In genomic region chr11:11422291-11423128, GRCh38 we compare ENCODE assay signal across 16 cellular contexts.
DNase-seq lines count a peak whose midpoint lies in the region; ATAC-seq and TF ChIP-seq lines count a peak whose summit lies in the region.
"Had no signal": no experiment of that assay in that cellular context is flagged by ENCODE, and none has a peak within 500 bp of the region (broad histone marks: within the 10 kb centered on the region; RNA-seq: fewer than 3 reads in every experiment).

No MANE protein-coding gene starts in this region.

- no peak overlapping the region for H2AFZ ChIP-seq in mesenchymal stem cell (ENCODE audit: low read depth, low read length)
- H2AFZ ChIP-seq: PC-9 had no signal

- no peaks in the 10 kb centered on the region for H3K79me1 ChIP-seq in mesenchymal stem cell (replicated peaks; ENCODE audit: low read length, poor library complexity, severe bottlenecking)

- no peak for TF ChIP-seq CTCF in LNCaP clone FGC (IDR thresholded peaks at IDR 0.05; ENCODE audit: control insufficient read depth, extremely low read depth, insufficient read depth)
- no peak for TF ChIP-seq CTCF in RWPE2 (IDR thresholded peaks at IDR 0.05; ENCODE audit: poor library complexity, severe bottlenecking)

- no peak overlapping the region for H3K18ac ChIP-seq in mesenchymal stem cell (ENCODE audit: low read depth in 1 of 2, low read length in 2 of 2)

- H3K4me1 ChIP-seq in RWPE2 (ENCODE audit: insufficient read depth, poor library complexity, severe bottlenecking): peaks cover 13% of the 10 kb centered on the region
- H3K4me1 ChIP-seq in mesenchymal stem cell (ENCODE audit: control insufficient read depth, insufficient read depth, low read depth, low read length): no peaks in the 10 kb centered on the region

- H2BK15ac ChIP-seq in mesenchymal stem cell (ENCODE audit: low read depth, poor library complexity, severe bottlenecking): no peak overlapping the region

- H3K27ac ChIP-seq in RWPE2 (ENCODE audit: poor library complexity, severe bottlenecking) (peak overlapping the region; percentile 51), mesenchymal stem cell (ENCODE audit: low read length, poor library complexity, severe bottlenecking) (no peak overlapping the region)
- H3K27ac ChIP-seq: PC-9, sigmoid colon had no signal

- no peaks in the 10 kb centered on the region for H3K36me3 ChIP-seq in RWPE2 (ENCODE audit: low read depth)
- H3K36me3 ChIP-seq in mesenchymal stem cell (ENCODE audit: control insufficient read depth in 1 of 2, insufficient read depth in 2 of 2, low read depth in 1 of 2, low read length in 2 of 2): no peaks in the 10 kb centered on the region
- H3K36me3 ChIP-seq: sigmoid colon had no signal

- H3K9me3 ChIP-seq in RWPE2 (ENCODE audit: severe bottlenecking) (no peaks in the 10 kb centered on the region), mesenchymal stem cell (ENCODE audit: control insufficient read depth, low read length) (no peaks in the 10 kb centered on the region)
- H3K9me3 ChIP-seq: sigmoid colon had no signal

- no peak overlapping the region for H2BK120ac ChIP-seq in mesenchymal stem cell (ENCODE audit: low read depth, low read length)

- no peak overlapping the region for H2AK5ac ChIP-seq in mesenchymal stem cell (ENCODE audit: low read length, severe bottlenecking)

- DNase-seq in DMS79 (lab: John Stamatoyannopoulos, UW): peak; percentile 67
- peak; percentile 50 for DNase-seq in LNCaP clone FGC (ENCODE audit: low read depth)
- no peak for DNase-seq in RWPE2 (ENCODE audit: low spot score)
- DNase-seq in kidney tubule cell (ENCODE audit: low spot score): peak; percentile 20
- DNase-seq in NCI-H446 (lab: John Stamatoyannopoulos, UW): no peak
- DNase-seq in activated T-cell treated with anti-CD3 and anti-CD28 coated beads, Interleukin-2, amount 50 U/mL, for 48 hours: no peak
- no peak for DNase-seq in mesenchymal stem cell
- DNase-seq: activated effector memory CD4-positive, alpha-beta T cell treated with Interleukin-2 at 50 U/mL for 16 hours; amniotic stem cell; GF-D8; NCI-H226; nephron progenitor cell; PC-9; sigmoid colon; stimulated activated CD4-positive, alpha-beta T cell treated with anti-CD3 and anti-CD28 coated beads, Interleukin-2, amount 100 ng/mL, for 48 hours had no signal

- no peak overlapping the region for H2BK12ac ChIP-seq in mesenchymal stem cell (ENCODE audit: low read length in 2 of 2)

- no peak overlapping the region for H2BK5ac ChIP-seq in mesenchymal stem cell (ENCODE audit: low read depth, low read length, poor library complexity, severe bottlenecking)

- H3K14ac ChIP-seq in mesenchymal stem cell (ENCODE audit: low read length in 2 of 2): peak overlapping the region in 1 of 2 experiments; percentile 45

- H3K4me3 ChIP-seq in LNCaP clone FGC (ENCODE audit: low read depth, low read length): no peak overlapping the region
- no peak overlapping the region for H3K4me3 ChIP-seq in RWPE2 (ENCODE audit: severe bottlenecking)
- no peak overlapping the region for H3K4me3 ChIP-seq in mesenchymal stem cell (ENCODE audit: insufficient read depth in 1 of 2, low read depth in 1 of 2, low read length in 2 of 2)
- H3K4me3 ChIP-seq: PC-9, sigmoid colon had no signal

- no peak overlapping the region for H4K91ac ChIP-seq in mesenchymal stem cell (ENCODE audit: low read length)

- H3K23ac ChIP-seq in mesenchymal stem cell (ENCODE audit: low read length in 2 of 2): no peak overlapping the region

- ATAC-seq in RWPE2 (ENCODE audit: low read depth): peak; percentile 80
- no peak for ATAC-seq in GM18502 (IDR thresholded peaks at IDR 0.05; ENCODE audit: poor library complexity, unreplicated experiment)

- H3K4me2 ChIP-seq in mesenchymal stem cell (ENCODE audit: low read length, poor library complexity, severe bottlenecking): no peak overlapping the region
- H3K4me2 ChIP-seq: PC-9 had no signal

- WGBS in mesenchymal stem cell: 84% methylated on average over 5 of the region's 5 CpGs

- no peak overlapping the region for H4K8ac ChIP-seq in mesenchymal stem cell (ENCODE audit: low read length)

- no peaks in the 10 kb centered on the region for H3K27me3 ChIP-seq in RWPE2 (ENCODE audit: insufficient read depth, poor library complexity, severe bottlenecking)
- peaks cover 0 to 10% of the 10 kb centered on the region in 2 experiments for H3K27me3 ChIP-seq in mesenchymal stem cell (ENCODE audit: control insufficient read depth in 1 of 2, insufficient read depth in 1 of 2, low read length in 2 of 2)
- H3K27me3 ChIP-seq: sigmoid colon had no signal

- H3K4ac ChIP-seq in mesenchymal stem cell (ENCODE audit: low read depth in 1 of 2, low read length in 2 of 2): no peak overlapping the region

- no peak overlapping the region for H3K9ac ChIP-seq in mesenchymal stem cell (ENCODE audit: low read length)

Comparison
In these comparisons a context has a peak if more than half of its experiments do, and no peak if none do; other contexts are left out.
1. DNase-seq: peak in DMS79 (single experiment), LNCaP clone FGC (single experiment) and kidney tubule cell (single experiment); none in RWPE2 (single experiment), NCI-H446 (0 of 2), activated T-cell treated with anti-CD3 and anti-CD28 coated beads, Interleukin-2, amount 50 U/mL, for 48 hours (0 of 2) and mesenchymal stem cell (single experiment).